In genomic region chr7:36819639-36820038, GRCh38 we compare ENCODE assay signal across 25 cellular contexts.
DNase-seq lines count a peak whose midpoint lies in the region; ATAC-seq and TF ChIP-seq lines count a peak whose summit lies in the region.
"Had no signal": no experiment of that assay in that cellular context is flagged by ENCODE, and none has a peak within 500 bp of the region (broad histone marks: within the 10 kb centered on the region; RNA-seq: fewer than 3 reads in every experiment).

No MANE protein-coding gene starts in this region.

- H3K36me3 ChIP-seq in OCI-LY3 (replicated peaks; ENCODE audit: low read depth, low read length) = no peaks in the 10 kb centered on the region
- H3K36me3 ChIP-seq: BLaER1 treated with 17β-estradiol and CSF1 and Interleukin-3, amounts not matched to agents 10 nM and 100 nM had no signal

- H3K9ac ChIP-seq in OCI-LY3 (ENCODE audit: low read length) = no peak overlapping the region
- H3K9ac ChIP-seq: BLaER1 treated with 17β-estradiol and CSF1 and Interleukin-3, amounts not matched to agents 10 nM and 100 nM had no signal

- intact Hi-C loops in activated CD4-positive, alpha-beta T cell treated with anti-CD3 and anti-CD28 coated beads, Interleukin-2, amount 10 ng/mL, durations not matched to agents 24 days and 14 days (cut with micrococcal nuclease) = no loop called here

- H3K27ac ChIP-seq in OCI-LY3 (ENCODE audit: low read length) = no peak overlapping the region
- H3K27ac ChIP-seq: 22Rv1; A549; BLaER1 treated with 17β-estradiol and CSF1 and Interleukin-3, amounts not matched to agents 10 nM and 100 nM; C4-2B had no signal

- TF ChIP-seq CTCF in OCI-LY3 (IDR thresholded peaks at IDR 0.05; ENCODE audit: low read depth, low read length) = no peak

- H3K79me2 ChIP-seq in OCI-LY3 (ENCODE audit: low read length) = no peaks in the 10 kb centered on the region

- H3K9me3 ChIP-seq in OCI-LY3 (ENCODE audit: insufficient read depth, low read length) = no peaks in the 10 kb centered on the region
- H3K9me3 ChIP-seq: A549; BLaER1 treated with 17β-estradiol and CSF1 and Interleukin-3, amounts not matched to agents 10 nM and 100 nM had no signal

- peak; percentile 90 for ATAC-seq in stimulated activated naive B cell treated with anti-CD40 and anti-IgM and Interleukin-4, amounts not matched to agents 10 μg/mL and 1 μg/mL and 100 μg/mL, for 72 hours (replicated peaks)
- ATAC-seq in HG02759 (IDR thresholded peaks at IDR 0.05; ENCODE audit: unreplicated experiment) = no peak
- ATAC-seq: A549, GM12878 had no signal

- no peaks in the 10 kb centered on the region for H3K27me3 Mint-ChIP-seq in activated CD4-positive, alpha-beta T cell treated with anti-CD3 and anti-CD28 coated beads, Interleukin-2, amount 10 ng/mL, durations not matched to agents 24 days and 14 days
- no peaks in the 10 kb centered on the region for H3K27me3 Mint-ChIP-seq in stimulated activated naive B cell treated with anti-CD40 and anti-IgM and Interleukin-4, amounts not matched to agents 10 μg/mL and 1 μg/mL and 100 μg/mL, for 72 hours
- H3K27me3 Mint-ChIP-seq: B cell; CD4-positive, alpha-beta memory T cell; CD4-positive, CD25-positive, alpha-beta regulatory T cell had no signal

- no peak overlapping the region for H2AFZ ChIP-seq in OCI-LY3 (ENCODE audit: low read depth, low read length)

- H3K27ac Mint-ChIP-seq in activated CD4-positive, alpha-beta T cell treated with anti-CD3 and anti-CD28 coated beads, Interleukin-2, amount 10 ng/mL, durations not matched to agents 24 days and 14 days = no peak overlapping the region
- no peak overlapping the region for H3K27ac Mint-ChIP-seq in stimulated activated naive B cell treated with anti-CD40 and anti-IgM and Interleukin-4, amounts not matched to agents 10 μg/mL and 1 μg/mL and 100 μg/mL, for 72 hours
- H3K27ac Mint-ChIP-seq: B cell; CD4-positive, CD25-positive, alpha-beta regulatory T cell; CD8-positive, alpha-beta memory T cell had no signal

- peaks cover 11% of the 10 kb centered on the region; the same call in 1 of the 2 replicates for H4K20me1 ChIP-seq in OCI-LY3 (ENCODE audit: insufficient read depth, low read length)
- H4K20me1 ChIP-seq: BLaER1 treated with 17β-estradiol and CSF1 and Interleukin-3, amounts not matched to agents 10 nM and 100 nM had no signal

- H3K4me1 Mint-ChIP-seq in activated CD4-positive, alpha-beta T cell treated with anti-CD3 and anti-CD28 coated beads, Interleukin-2, amount 10 ng/mL, durations not matched to agents 24 days and 14 days = no peaks in the 10 kb centered on the region
- peaks cover 9 to 10% of the 10 kb centered on the region in 2 donors for H3K4me1 Mint-ChIP-seq in stimulated activated naive B cell treated with anti-CD40 and anti-IgM and Interleukin-4, amounts not matched to agents 10 μg/mL and 1 μg/mL and 100 μg/mL, for 72 hours
- H3K4me1 Mint-ChIP-seq: B cell; CD4-positive, alpha-beta memory T cell; CD4-positive, CD25-positive, alpha-beta regulatory T cell; CD8-positive, alpha-beta memory T cell had no signal

- H3K36me3 Mint-ChIP-seq in activated CD4-positive, alpha-beta T cell treated with anti-CD3 and anti-CD28 coated beads, Interleukin-2, amount 10 ng/mL, durations not matched to agents 24 days and 14 days (ENCODE audit: low read depth) = no peaks in the 10 kb centered on the region
- peaks cover 0 to 6% of the 10 kb centered on the region in 2 donors for H3K36me3 Mint-ChIP-seq in stimulated activated naive B cell treated with anti-CD40 and anti-IgM and Interleukin-4, amounts not matched to agents 10 μg/mL and 1 μg/mL and 100 μg/mL, for 72 hours
- H3K36me3 Mint-ChIP-seq: CD4-positive, CD25-positive, alpha-beta regulatory T cell had no signal

- H3K4me1 ChIP-seq in OCI-LY3 (ENCODE audit: low read length) = peaks cover 22% of the 10 kb centered on the region
- H3K4me1 ChIP-seq: A549; BLaER1 treated with 17β-estradiol and CSF1 and Interleukin-3, amounts not matched to agents 10 nM and 100 nM had no signal

- H3K27me3 ChIP-seq in OCI-LY3 (ENCODE audit: low read depth, low read length) = peaks cover 27% of the 10 kb centered on the region
- H3K27me3 ChIP-seq: BLaER1 treated with 17β-estradiol and CSF1 and Interleukin-3, amounts not matched to agents 10 nM and 100 nM had no signal

- peak; percentile 9 for DNase-seq in activated CD4-positive, alpha-beta T cell treated with anti-CD3 and anti-CD28 coated beads, Interleukin-2, amount 10 ng/mL, durations not matched to agents 24 days and 14 days
- DNase-seq in activated CD4-positive, alpha-beta T cell treated with anti-CD3 and anti-CD28 coated beads for 1 hour = no peak
- DNase-seq in CD1c-positive myeloid dendritic cell (ENCODE audit: extremely low spot score) (peak; percentile 21), midbrain (lab: John Stamatoyannopoulos, UW) (no peak)
- no peak for DNase-seq in stimulated activated naive B cell treated with anti-CD40 and anti-IgM and Interleukin-4, amounts not matched to agents 10 μg/mL and 1 μg/mL and 100 μg/mL, for 72 hours
- DNase-seq: AML-193; CD4-positive, alpha-beta memory T cell; CD4-positive, CD25-positive, alpha-beta regulatory T cell; CD8-positive, alpha-beta memory T cell; COR-L47; DMS 273 treated with DMSO at 0.1 percent for 48 hours; DMS153; DMS53; DMS79; DND-41; EL; GDM1 had no signal

- no peak overlapping the region for H3K4me3 Mint-ChIP-seq in activated CD4-positive, alpha-beta T cell treated with anti-CD3 and anti-CD28 coated beads, Interleukin-2, amount 10 ng/mL, durations not matched to agents 24 days and 14 days
- no peak overlapping the region for H3K4me3 Mint-ChIP-seq in stimulated activated naive B cell treated with anti-CD40 and anti-IgM and Interleukin-4, amounts not matched to agents 10 μg/mL and 1 μg/mL and 100 μg/mL, for 72 hours
- H3K4me3 Mint-ChIP-seq: B cell; CD4-positive, alpha-beta memory T cell; CD4-positive, CD25-positive, alpha-beta regulatory T cell; CD8-positive, alpha-beta memory T cell had no signal

- H3K9me3 Mint-ChIP-seq in activated CD4-positive, alpha-beta T cell treated with anti-CD3 and anti-CD28 coated beads, Interleukin-2, amount 10 ng/mL, durations not matched to agents 24 days and 14 days = peaks cover 20% of the 10 kb centered on the region
- no peaks in the 10 kb centered on the region for H3K9me3 Mint-ChIP-seq in stimulated activated naive B cell treated with anti-CD40 and anti-IgM and Interleukin-4, amounts not matched to agents 10 μg/mL and 1 μg/mL and 100 μg/mL, for 72 hours
- H3K9me3 Mint-ChIP-seq: CD4-positive, alpha-beta memory T cell; CD8-positive, alpha-beta memory T cell had no signal

- peak overlapping the region; percentile 48 for H3K4me2 ChIP-seq in OCI-LY3 (ENCODE audit: low read length)
- H3K4me2 ChIP-seq: A549; BLaER1 treated with 17β-estradiol and CSF1 and Interleukin-3, amounts not matched to agents 10 nM and 100 nM had no signal

- 0 out of 2 replicates have a peak overlapping the region, but pooled peaks have one; percentile 39 for H3K4me3 ChIP-seq in OCI-LY3 (ENCODE audit: low read length)
- H3K4me3 ChIP-seq: A549; BLaER1 treated with 17β-estradiol and CSF1 and Interleukin-3, amounts not matched to agents 10 nM and 100 nM; GM12878 had no signal

Comparison
In these comparisons a context has a peak if more than half of its experiments do, and no peak if none do; other contexts are left out.
1. DNase-seq: peak in activated CD4-positive, alpha-beta T cell treated with anti-CD3 and anti-CD28 coated beads, Interleukin-2, amount 10 ng/mL, durations not matched to agents 24 days and 14 days (single experiment) and CD1c-positive myeloid dendritic cell (single experiment); none in activated CD4-positive, alpha-beta T cell treated with anti-CD3 and anti-CD28 coated beads for 1 hour (single experiment), stimulated activated naive B cell treated with anti-CD40 and anti-IgM and Interleukin-4, amounts not matched to agents 10 μg/mL and 1 μg/mL and 100 μg/mL, for 72 hours (single experiment) and midbrain (single experiment).